9 cellular contexts compared by ENCODE assay signal in the genomic region with DNA sequence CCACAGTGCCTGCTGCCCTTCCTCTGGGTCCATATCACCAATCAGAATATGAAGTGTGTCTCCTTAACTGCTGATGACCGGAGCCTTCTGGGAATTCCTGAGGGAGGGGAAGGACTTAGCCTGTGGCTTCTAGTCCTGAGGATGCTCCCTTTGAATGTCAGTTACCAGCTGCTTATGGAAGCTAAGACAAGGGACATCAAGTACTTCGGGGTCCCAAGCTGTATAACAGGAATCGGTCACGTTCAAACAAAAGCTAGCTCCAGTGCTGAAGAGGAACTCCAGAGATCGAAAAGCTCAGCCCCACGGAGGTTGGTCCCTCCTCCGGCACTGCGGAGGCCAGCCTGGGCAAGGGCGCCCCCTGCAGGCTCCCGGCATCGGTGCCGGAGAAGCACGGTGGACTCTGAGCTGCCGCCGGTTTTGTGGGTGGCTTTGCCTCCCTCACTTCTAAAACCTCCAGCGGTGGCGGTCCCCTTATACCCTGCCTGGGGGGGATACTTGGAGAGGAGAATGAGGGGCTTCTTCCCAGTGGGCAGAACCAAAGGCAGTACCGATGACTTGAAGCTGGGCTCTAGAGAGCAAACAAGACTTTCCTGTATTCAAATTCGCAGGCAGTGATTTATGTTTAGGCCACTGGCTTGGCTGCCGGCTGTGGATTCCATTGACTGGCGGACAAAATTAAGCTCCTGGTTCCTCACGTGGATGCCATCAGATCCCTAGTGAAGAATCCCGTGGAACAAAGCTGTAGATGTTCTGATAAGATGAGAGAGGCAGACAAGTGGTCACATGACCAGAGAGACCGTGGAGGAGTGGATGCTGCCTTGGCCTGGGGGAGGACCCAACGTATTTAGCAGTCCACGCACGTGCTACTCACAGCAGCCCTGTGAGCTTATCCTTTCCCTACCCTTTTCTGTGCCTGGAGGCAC. TPM values are rescaled to one million over a fixed set of nuclear protein-coding genes. Genes with fewer than 3 reads are reported as not detected.
DNase-seq lines count a peak whose midpoint lies in the region; ATAC-seq and TF ChIP-seq lines count a peak whose summit lies in the region.
"Had no signal": no experiment of that assay in that cellular context is flagged by ENCODE, and none has a peak within 500 bp of the region (broad histone marks: within the 10 kb centered on the region; RNA-seq: fewer than 3 reads in every experiment).

No MANE protein-coding gene starts in this region.

- intact Hi-C loops in PC-3 (cut with micrococcal nuclease), result loop anchor here (2.0 to 5.0 kb wide), 2 partner anchors 37 to 95 kb away; a partner anchor contains a TSS

- H3K27ac ChIP-seq in PC-3 (ENCODE audit: low read length), result no peak overlapping the region
- H3K27ac ChIP-seq: epithelial cell of prostate had no signal

- H3K36me3 ChIP-seq in PC-3 (ENCODE audit: low read depth, low read length), result no peaks in the 10 kb centered on the region

- H3K4me3 Mint-ChIP-seq in naive B cell, result peak overlapping the region; percentile 58 to 89 (median 79)

- H2AFZ ChIP-seq in PC-3 (ENCODE audit: low read length), result peak overlapping the region; percentile 89

- peaks cover 6 to 14% (median 12%) of the 10 kb centered on the region in 3 donors for H3K4me1 Mint-ChIP-seq in naive B cell

- CTCF ChIA-PET in PC-3 (lab: Charles Lee), result interaction anchor here (0.5 to 1.8 kb wide), 28 partner anchors 9 to 790 kb away, joined by 3 to 14 read pairs (median 4); a partner anchor contains a TSS

- in situ Hi-C loops in KBM-7 (cut with MboI; ENCODE audit: low pct_unique_long_range_greater_than_20kb, low sequenced_read_pairs), result no loop called here

- no peaks in the 10 kb centered on the region for H3K79me2 ChIP-seq in PC-3 (ENCODE audit: low read length)

- peak; percentile 98 for TF ChIP-seq CTCF in PC-3 (conservative IDR thresholded peaks at IDR 0.05; ENCODE audit: low read depth, low read length)

- POLR2A ChIA-PET in PC-3 (lab: Charles Lee; ENCODE audit: unreplicated experiment), result interaction anchor here (0.6 kb wide), 2 partner anchors 309 to 336 kb away, joined by 4 read pairs; no protein-coding TSS in a partner anchor

- peak overlapping the region; percentile 38 for H3K9ac ChIP-seq in PC-3 (ENCODE audit: low read length)

- no peaks in the 10 kb centered on the region for H3K9me3 Mint-ChIP-seq in naive B cell

- BruUV-seq in PC-3 (replicated peaks; lab: Mats Ljungman, UMichigan), result TSS peak; percentile 39

- H3K4me1 ChIP-seq in PC-3 (ENCODE audit: insufficient read depth, low read length), result peaks cover 10% of the 10 kb centered on the region

- no peaks in the 10 kb centered on the region for H3K9me3 ChIP-seq in PC-3 (ENCODE audit: low read length)

- H3K27ac Mint-ChIP-seq in naive B cell, result peak overlapping the region in 4 of 6 donors; percentile 61 to 82 (median 72)

- no peaks in the 10 kb centered on the region for H3F3A ChIP-seq in PC-3 (ENCODE audit: low read length, unreplicated experiment)

- ATAC-seq in GM21390 (IDR thresholded peaks at IDR 0.05; ENCODE audit: unreplicated experiment) (peak; percentile 93), PC-3 (peak; percentile 99), naive B cell (ENCODE audit: low read depth in 2 of 2) (peak; percentile 99)

- no peaks in the 10 kb centered on the region for H3K36me3 Mint-ChIP-seq in naive B cell

- no peaks in the 10 kb centered on the region for H3K9me2 ChIP-seq in PC-3 (replicated peaks; ENCODE audit: low read length)

- peak overlapping the region; percentile 85 for H3K4me2 ChIP-seq in PC-3 (ENCODE audit: low read length)

- H3K27me3 ChIP-seq in PC-3 (ENCODE audit: low read length), result no peaks in the 10 kb centered on the region

- DNase-seq in CMK (ENCODE audit: low read depth) (peak; percentile 54), KBM-7 (peak; percentile 84), PC-3 (peak; percentile 84), activated T-helper 1 cell treated with Interleukin-2 at 50 U/mL for 16 hours (ENCODE audit: low read depth) (peak; percentile 78), fibroblast of gingiva (ENCODE audit: low read depth) (peak; percentile 61), naive B cell (peak; percentile 83)
- peak; percentile 72 to 77 for DNase-seq in stimulated activated CD8-positive, alpha-beta memory T cell treated with anti-CD3 and anti-CD28 coated beads, Interleukin-7, amount 100 ng/mL, for 4 hours (ENCODE audit: low read depth in 2 of 2)

- peak overlapping the region; percentile 67 for H3K4me3 ChIP-seq in PC-3 (ENCODE audit: low read length)

- H4K20me1 ChIP-seq in PC-3 (ENCODE audit: low read length), result no peaks in the 10 kb centered on the region

- peaks cover 0 to 17% (median 13%) of the 10 kb centered on the region in 3 donors for H3K27me3 Mint-ChIP-seq in naive B cell

RNA-seq across cellular contexts. Expression of a gene that starts 16.2 kb away (rescaled TPM):
- 15.7 and 19.6 TPM in 2 replicates for total RNA-seq in PC-3 (2014; rRNA removed)
- 10 to 100 TPM in 4 of 6 donors, 1 to 10 TPM in 1, not detected in 1; 8.2 to 16.7 (median 10.7) TPM for polyA plus RNA-seq in naive B cell (ENCODE audit: low read depth in 6 of 6)
